In genomic region chr5:159094745-159095144, GRCh38 we compare ENCODE assay signal across 8 cellular contexts. TPM values are rescaled to one million over a fixed set of nuclear protein-coding genes. Genes with fewer than 3 reads are reported as not detected.
A peak's percentile ranks its signal among the peaks of the same experiment; 100 is the strongest.
DNase-seq lines count a peak whose midpoint lies in the region; ATAC-seq and TF ChIP-seq lines count a peak whose summit lies in the region.

No MANE protein-coding gene starts in this region.

- peaks cover 79% of the 10 kb centered on the region for H3K27me3 Mint-ChIP-seq in activated CD8-positive, alpha-beta memory T cell treated with anti-CD3 and anti-CD28 coated beads, Interleukin-2, amount 10 ng/mL, durations not matched to agents 7 days and 5 days

- no peak overlapping the region for H3K27ac Mint-ChIP-seq in activated CD8-positive, alpha-beta memory T cell treated with anti-CD3 and anti-CD28 coated beads, Interleukin-2, amount 10 ng/mL, durations not matched to agents 7 days and 5 days

- H3K4me3 ChIP-seq in fibroblast of villous mesenchyme (ENCODE audit: low read depth, low read length) (peak overlapping the region; percentile 14), smooth muscle cell (no peak overlapping the region)

- ATAC-seq in Right ventricle myocardium inferior (no peak), GM18909 (IDR thresholded peaks at IDR 0.05; ENCODE audit: poor library complexity, unreplicated experiment) (no peak)
- no peak for ATAC-seq in activated CD8-positive, alpha-beta memory T cell treated with anti-CD3 and anti-CD28 coated beads, Interleukin-2, amount 10 ng/mL, durations not matched to agents 7 days and 5 days

- H3K36me3 Mint-ChIP-seq in activated CD8-positive, alpha-beta memory T cell treated with anti-CD3 and anti-CD28 coated beads, Interleukin-2, amount 10 ng/mL, durations not matched to agents 7 days and 5 days = no peaks in the 10 kb centered on the region

- TF ChIP-seq CTCF in fibroblast of villous mesenchyme (IDR thresholded peaks at IDR 0.05; ENCODE audit: insufficient read depth, low read depth, low read length) (no peak), smooth muscle cell (IDR thresholded peaks at IDR 0.05; ENCODE audit: borderline replicate concordance, insufficient read depth, poor library complexity, severe bottlenecking) (no peak)

- DNase-seq in Right ventricle myocardium inferior (ENCODE audit: missing footprints) (peak; percentile 85), cardiac septum (ENCODE audit: low spot score) (no peak), NCI-H2171 (lab: John Stamatoyannopoulos, UW) (peak; percentile 53), fibroblast of villous mesenchyme (ENCODE audit: low read depth) (peak; percentile 87), smooth muscle cell (lab: John Stamatoyannopoulos, UW; ENCODE audit: unreplicated experiment) (no peak)
- peak; percentile 59 for DNase-seq in activated CD8-positive, alpha-beta memory T cell treated with anti-CD3 and anti-CD28 coated beads, Interleukin-2, amount 10 ng/mL, durations not matched to agents 7 days and 5 days
- DNase-seq in activated CD4-positive, CD25-positive, alpha-beta regulatory T cell treated with anti-CD3 and anti-CD28 coated beads, Interleukin-2, amount 50 U/mL, for 72 hours = no peak

- no peaks in the 10 kb centered on the region for H3K79me2 ChIP-seq in smooth muscle cell (ENCODE audit: low read depth)

- H4K20me1 ChIP-seq in smooth muscle cell (ENCODE audit: low read depth) = peaks cover 9% of the 10 kb centered on the region

- WGBS in smooth muscle cell (ENCODE audit: low lambda C conversion rate) = 13% methylated on average over 6 of the region's 6 CpGs

- no peaks in the 10 kb centered on the region for H3K36me3 ChIP-seq in smooth muscle cell (ENCODE audit: low read depth)

- H3K27me3 ChIP-seq in smooth muscle cell (ENCODE audit: low read depth) = peaks cover 90% of the 10 kb centered on the region

- H3K9me3 ChIP-seq in smooth muscle cell (replicated peaks; ENCODE audit: low read depth) = no peaks in the 10 kb centered on the region

- no peak overlapping the region for H3K9ac ChIP-seq in smooth muscle cell (ENCODE audit: low read depth)

- H3K4me1 ChIP-seq in smooth muscle cell (ENCODE audit: low read depth) = peaks cover 25% of the 10 kb centered on the region

- H3F3A ChIP-seq in smooth muscle cell (ENCODE audit: low read depth) = no peaks in the 10 kb centered on the region

- no peak overlapping the region for H3K4me3 Mint-ChIP-seq in activated CD8-positive, alpha-beta memory T cell treated with anti-CD3 and anti-CD28 coated beads, Interleukin-2, amount 10 ng/mL, durations not matched to agents 7 days and 5 days

- no peak overlapping the region for H2AFZ ChIP-seq in smooth muscle cell (ENCODE audit: low read depth)

- H3K4me1 Mint-ChIP-seq in activated CD8-positive, alpha-beta memory T cell treated with anti-CD3 and anti-CD28 coated beads, Interleukin-2, amount 10 ng/mL, durations not matched to agents 7 days and 5 days = peaks cover 20% of the 10 kb centered on the region

- no peaks in the 10 kb centered on the region for H3K9me3 Mint-ChIP-seq in activated CD8-positive, alpha-beta memory T cell treated with anti-CD3 and anti-CD28 coated beads, Interleukin-2, amount 10 ng/mL, durations not matched to agents 7 days and 5 days (ENCODE audit: low read depth)

- CTCF ChIA-PET in activated CD8-positive, alpha-beta memory T cell treated with anti-CD3 and anti-CD28 coated beads, Interleukin-2, amount 10 ng/mL, durations not matched to agents 7 days and 5 days (lab: Charles Lee) = interaction anchor here (3.7 kb wide), 1 partner anchor 11 kb away, joined by 24 read pairs; no protein-coding TSS in a partner anchor

- no peak overlapping the region for H3K27ac ChIP-seq in smooth muscle cell (ENCODE audit: low read depth)

- peak overlapping the region; percentile 69 for H3K4me2 ChIP-seq in smooth muscle cell

- intact Hi-C loops in Right ventricle myocardium inferior (cut with DNase I) (loop anchor here (5.0 to 10.0 kb wide), 3 partner anchors 117 to 320 kb away; no protein-coding TSS in a partner anchor), cardiac septum (cut with DNase I) (loop anchor here (5.0 to 10.0 kb wide), 3 partner anchors 42 to 290 kb away; no protein-coding TSS in a partner anchor)

RNA-seq across cellular contexts. Expression of gene EBF1, which starts 5.0 kb away (rescaled TPM):
- 17.1 TPM for total RNA-seq in Right ventricle myocardium inferior
- total RNA-seq in cardiac septum = 9.8 TPM
- total RNA-seq in activated CD8-positive, alpha-beta memory T cell treated with anti-CD3 and anti-CD28 coated beads, Interleukin-2, amount 10 ng/mL, durations not matched to agents 7 days and 5 days = under 1 TPM in 1 of 2 experiments, not detected in 1; 0.54 TPM
- 8.1 and 9.1 TPM in 2 replicates for total RNA-seq in fibroblast of villous mesenchyme
- 1.6 and 2.3 TPM in 2 replicates for total RNA-seq in smooth muscle cell
- 1.5 and 3.3 TPM in 2 replicates for polyA plus RNA-seq in smooth muscle cell

Comparison
In these comparisons a context has a peak if more than half of its experiments do, and no peak if none do; other contexts are left out.
1. DNase-seq: peak in Right ventricle myocardium inferior (single experiment), NCI-H2171 (single experiment), activated CD8-positive, alpha-beta memory T cell treated with anti-CD3 and anti-CD28 coated beads, Interleukin-2, amount 10 ng/mL, durations not matched to agents 7 days and 5 days (single experiment) and fibroblast of villous mesenchyme (single experiment); none in cardiac septum (single experiment), smooth muscle cell (single experiment) and activated CD4-positive, CD25-positive, alpha-beta regulatory T cell treated with anti-CD3 and anti-CD28 coated beads, Interleukin-2, amount 50 U/mL, for 72 hours (single experiment).